Comparison of ENCODE assay signal across 9 cellular contexts in the genomic region with DNA sequence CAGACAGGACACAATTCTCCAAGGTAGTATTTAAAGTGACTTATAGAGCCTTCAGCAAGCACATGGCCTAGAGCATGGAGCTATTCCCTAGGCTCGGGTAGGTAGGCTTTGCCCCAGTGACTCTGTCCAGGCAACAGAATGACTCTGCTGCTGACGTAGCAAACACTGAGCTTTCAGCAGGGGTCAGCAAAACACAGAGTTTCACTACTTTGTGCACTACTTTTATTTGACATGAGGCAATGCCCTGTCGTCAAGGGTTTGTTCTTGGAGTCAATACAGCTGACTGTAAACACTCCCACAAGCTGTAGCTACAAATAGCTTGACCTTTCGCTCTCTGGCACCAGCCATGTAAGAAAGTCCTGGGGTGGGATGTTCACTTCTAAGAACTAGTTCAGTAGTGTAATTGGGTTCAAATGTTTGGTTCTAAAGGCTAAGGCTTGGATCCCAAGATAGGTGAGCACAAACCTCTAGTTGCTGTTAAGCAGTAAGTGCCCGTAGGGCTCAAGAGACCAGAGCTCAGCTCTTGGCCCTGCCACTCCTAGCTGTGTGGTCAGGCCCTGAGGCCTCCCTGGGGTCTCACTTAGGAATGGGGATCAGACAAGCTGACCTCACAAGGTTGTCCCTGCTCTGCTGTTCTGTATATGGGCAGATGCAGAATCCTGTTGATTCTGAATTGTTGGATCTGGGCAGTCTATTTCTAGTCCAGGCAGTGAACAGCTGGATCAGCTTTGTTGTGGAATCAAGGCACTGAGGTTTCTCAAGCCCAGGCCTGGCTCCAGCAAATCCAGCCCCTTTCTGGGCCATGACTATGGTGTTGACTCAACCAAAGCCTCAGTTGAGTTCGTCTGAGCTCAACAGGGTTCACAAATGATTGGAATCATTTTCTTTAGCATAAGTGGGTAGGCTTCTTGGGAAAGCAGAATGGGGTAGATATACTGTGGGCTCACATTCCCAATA. TPM values are rescaled to one million over a fixed set of nuclear protein-coding genes. Genes with fewer than 3 reads are reported as not detected.
DNase-seq lines count a peak whose midpoint lies in the region; ATAC-seq, FAIRE-seq and TF ChIP-seq lines count a peak whose summit lies in the region.
"Had no signal": no experiment of that assay in that cellular context is flagged by ENCODE, and none has a peak within 500 bp of the region (broad histone marks: within the 10 kb centered on the region; RNA-seq: fewer than 3 reads in every experiment).

No MANE protein-coding gene starts in this region.

- no peaks in the 10 kb centered on the region for H3K4me1 Mint-ChIP-seq in astrocyte (ENCODE audit: low read depth, unreplicated experiment)

- peaks cover 28% of the 10 kb centered on the region for H3K36me3 ChIP-seq in astrocyte (ENCODE audit: insufficient read depth, low read length)

- DNase-seq in G401 (ENCODE audit: low spot score) (peak; percentile 38), astrocyte (ENCODE audit: low read depth) (no peak), hepatic stellate cell (ENCODE audit: low spot score) (peak; percentile 57), renal cortical epithelial cell (ENCODE audit: low read depth) (peak; percentile 62), cerebellum (ENCODE audit: low spot score) (no peak), HuH-7.5 (ENCODE audit: low spot score) (no peak), NCI-H2171 treated with DMSO at 0.1 percent for 48 hours (lab: John Stamatoyannopoulos, UW) (no peak)
- DNase-seq: NCI-H2029 treated with DMSO at 0.1 percent for 48 hours had no signal

- no peak overlapping the region for H3K4me3 Mint-ChIP-seq in astrocyte (ENCODE audit: unreplicated experiment)

- no peaks in the 10 kb centered on the region for H3K27me3 Mint-ChIP-seq in astrocyte (ENCODE audit: low read depth, unreplicated experiment)

- peaks cover 38% of the 10 kb centered on the region for H4K20me1 ChIP-seq in astrocyte (ENCODE audit: insufficient read depth, low read length)

- in situ Hi-C loops in G401 (cut with HindIII; ENCODE audit: low sequenced_read_pairs): no loop called here

- H3K4me1 ChIP-seq in astrocyte (ENCODE audit: insufficient read depth, low read length): peaks cover 5% of the 10 kb centered on the region

- no peak for TF ChIP-seq CTCF in astrocyte (IDR thresholded peaks at IDR 0.05; ENCODE audit: insufficient read depth, low read depth, low read length)

- H3K36me3 Mint-ChIP-seq in astrocyte (ENCODE audit: low read depth, unreplicated experiment): peaks cover 10% of the 10 kb centered on the region

- no peak for ATAC-seq in HG03378 (IDR thresholded peaks at IDR 0.05; ENCODE audit: unreplicated experiment)

- H3K27ac Mint-ChIP-seq in astrocyte (ENCODE audit: unreplicated experiment): peak overlapping the region; percentile 41

- H3K9me3 ChIP-seq in astrocyte (ENCODE audit: insufficient read depth, low read depth, low read length): no peaks in the 10 kb centered on the region

- no peak overlapping the region for H3K27ac ChIP-seq in astrocyte (ENCODE audit: low read depth, low read length)

- H3K9me3 Mint-ChIP-seq in astrocyte (ENCODE audit: unreplicated experiment): no peaks in the 10 kb centered on the region

- no peaks in the 10 kb centered on the region for H3K79me2 ChIP-seq in astrocyte (ENCODE audit: insufficient read depth, low read length)

- no peak overlapping the region for H2AFZ ChIP-seq in astrocyte (ENCODE audit: low read depth, low read length)

- no peak overlapping the region for H3K4me2 ChIP-seq in astrocyte (ENCODE audit: low read length)

- H3K4me3 ChIP-seq in astrocyte (ENCODE audit: insufficient read depth, low read depth, low read length): no peak overlapping the region

- no peaks in the 10 kb centered on the region for H3K27me3 ChIP-seq in astrocyte (ENCODE audit: insufficient read depth, low read length)

- H3K9ac ChIP-seq in astrocyte (ENCODE audit: low read length): no peak overlapping the region

- FAIRE-seq in astrocyte (lab: Jason Lieb, UNC): no peak

RNA-seq across cellular contexts. Expression of a gene that starts 10.7 kb away (rescaled TPM):
- 2.8 TPM in 1 of 2 replicates, not detected in the other for total RNA-seq in G401 (2014; rRNA removed; shearing (Covaris generic))
- 0.43 TPM in 1 of 2 replicates, not detected in the other for total RNA-seq in astrocyte
- total RNA-seq in renal cortical epithelial cell: not detected in 2 replicates
- total RNA-seq in cerebellum: 1.00 TPM

RNA-seq across cellular contexts. Expression of a gene that starts 26.8 kb away (rescaled TPM):
- total RNA-seq in G401 (2014; rRNA removed; shearing (Covaris generic)): 14.3 and 22.5 TPM in 2 replicates
- total RNA-seq in astrocyte: 73.2 and 74.0 TPM in 2 replicates
- total RNA-seq in renal cortical epithelial cell: 30.9 and 61.1 TPM in 2 replicates
- 63.2 TPM for total RNA-seq in cerebellum

RNA-seq across cellular contexts. Expression of a gene that starts 47.8 kb away (rescaled TPM):
- total RNA-seq in G401 (2014; rRNA removed; shearing (Covaris generic)): 31.8 and 34.8 TPM in 2 replicates
- total RNA-seq in astrocyte: 1.8 and 2.0 TPM in 2 replicates
- 1.7 and 2.6 TPM in 2 replicates for total RNA-seq in renal cortical epithelial cell
- 11.3 TPM for total RNA-seq in cerebellum

RNA-seq across cellular contexts. Expression of a gene that starts 48.3 kb away (rescaled TPM):
- total RNA-seq in G401 (2014; rRNA removed; shearing (Covaris generic)): 44.8 and 53.2 TPM in 2 replicates
- 7.4 and 7.8 TPM in 2 replicates for total RNA-seq in astrocyte
- total RNA-seq in renal cortical epithelial cell: 27.4 and 41.8 TPM in 2 replicates
- 9.5 TPM for total RNA-seq in cerebellum

Comparison
In these comparisons a context has a peak if more than half of its experiments do, and no peak if none do; other contexts are left out.
1. DNase-seq: peak in G401 (single experiment), hepatic stellate cell (single experiment) and renal cortical epithelial cell (single experiment); none in astrocyte (single experiment), cerebellum (single experiment), HuH-7.5 (single experiment) and NCI-H2171 treated with DMSO at 0.1 percent for 48 hours (single experiment).